ENCODE assay signal across 8 cellular contexts in genomic region chr1:167220537-167221125, GRCh38. TPM values are rescaled to one million over a fixed set of nuclear protein-coding genes. Genes with fewer than 3 reads are reported as not detected.
DNase-seq lines count a peak whose midpoint lies in the region; ATAC-seq, FAIRE-seq and TF ChIP-seq lines count a peak whose summit lies in the region.

Gene POU2F1 (plus strand): TSS chr1:167220886. CDS start chr1:167220898, 12 bp downstream.

- peak within 1 kb of the TSS; percentile 86 for H3K27ac ChIP-seq in RWPE2 (ENCODE audit: poor library complexity, severe bottlenecking)

- TF ChIP-seq CTCF in RWPE2 (IDR thresholded peaks at IDR 0.05; ENCODE audit: poor library complexity, severe bottlenecking) (peak; percentile 91), fibroblast of pulmonary artery (IDR thresholded peaks at IDR 0.05; ENCODE audit: low read length, missing control alignments) (peak; percentile 43)

- peak within 1 kb of the TSS; percentile 91 for H3K4me3 Mint-ChIP-seq in natural killer cell treated with Interleukin-12 subunit alpha and Interleukin-12 subunit beta and Interleukin-15 and Interleukin-18, amount 100 ng/mL, for 72 hours

- H3K36me3 Mint-ChIP-seq in natural killer cell treated with Interleukin-12 subunit alpha and Interleukin-12 subunit beta and Interleukin-15 and Interleukin-18, amount 100 ng/mL, for 72 hours, result no peaks in the 10 kb centered on the region

- H3K4me3 ChIP-seq in RWPE2 (ENCODE audit: severe bottlenecking), result peak within 1 kb of the TSS; percentile 60
- H3K4me3 ChIP-seq in fibroblast of pulmonary artery (replicated peaks; ENCODE audit: low read depth, low read length), result peak within 1 kb of the TSS; percentile 99

- H3K9me3 Mint-ChIP-seq in natural killer cell treated with Interleukin-12 subunit alpha and Interleukin-12 subunit beta and Interleukin-15 and Interleukin-18, amount 100 ng/mL, for 72 hours, result no peaks in the 10 kb centered on the region

- ATAC-seq in RWPE2 (ENCODE audit: low read depth), result peak; percentile 68
- ATAC-seq in natural killer cell treated with Interleukin-12 subunit alpha and Interleukin-12 subunit beta and Interleukin-15 and Interleukin-18, amount 100 ng/mL, for 72 hours, result peak; percentile 92
- peak; percentile 83 for ATAC-seq in stimulated activated naive CD8-positive, alpha-beta T cell treated with anti-CD3 and anti-CD28 coated beads, Interleukin-15, Interleukin-2, amounts not matched to agents 100 U/mL and 50 U/mL, for 24 hours

- H3K9me3 ChIP-seq in RWPE2 (ENCODE audit: severe bottlenecking), result no peaks in the 10 kb centered on the region

- peak within 1 kb of the TSS; percentile 89 to 97 for H3K27ac Mint-ChIP-seq in natural killer cell treated with Interleukin-12 subunit alpha and Interleukin-12 subunit beta and Interleukin-15 and Interleukin-18, amount 100 ng/mL, for 72 hours

- H3K36me3 ChIP-seq in RWPE2 (ENCODE audit: low read depth), result no peaks in the 10 kb centered on the region

- peaks cover 11% of the 10 kb centered on the region for H3K4me1 ChIP-seq in RWPE2 (ENCODE audit: insufficient read depth, poor library complexity, severe bottlenecking)

- H3K4me1 Mint-ChIP-seq in natural killer cell treated with Interleukin-12 subunit alpha and Interleukin-12 subunit beta and Interleukin-15 and Interleukin-18, amount 100 ng/mL, for 72 hours (ENCODE audit: low read depth in 2 of 2), result peaks cover 24 to 37% of the 10 kb centered on the region in 2 donors

- no peak for FAIRE-seq in H54 (lab: Jason Lieb, UNC)

- DNase-seq in ELR (ENCODE audit: low read depth) (peak; percentile 95), H54 (ENCODE audit: insufficient read length, low spot score) (peak; percentile 63), LoVo (ENCODE audit: low spot score) (peak; percentile 99), RWPE2 (ENCODE audit: low spot score) (peak; percentile 94), fibroblast of pulmonary artery (ENCODE audit: low read depth) (peak; percentile 98)
- DNase-seq in activated T-helper 9 cell treated with anti-CD3 and anti-CD28 coated beads, Interleukin-2, amount 50 U/mL, for 16 hours (ENCODE audit: low read depth), result peak; percentile 99
- peak; percentile 98 for DNase-seq in natural killer cell treated with Interleukin-12 subunit alpha and Interleukin-12 subunit beta and Interleukin-15 and Interleukin-18, amount 100 ng/mL, for 72 hours (ENCODE audit: low spot score)
- peak; percentile 99 for DNase-seq in stimulated activated naive CD8-positive, alpha-beta T cell treated with anti-CD3 and anti-CD28 coated beads, Interleukin-15, Interleukin-2, amounts not matched to agents 100 U/mL and 50 U/mL, for 24 hours

- no peaks in the 10 kb centered on the region for H3K27me3 ChIP-seq in RWPE2 (ENCODE audit: insufficient read depth, poor library complexity, severe bottlenecking)

- H3K27me3 Mint-ChIP-seq in natural killer cell treated with Interleukin-12 subunit alpha and Interleukin-12 subunit beta and Interleukin-15 and Interleukin-18, amount 100 ng/mL, for 72 hours, result no peaks in the 10 kb centered on the region

- peak; percentile 40; the same call in 1 of the 2 replicates for TF ChIP-seq POLR2A in H54 (IDR thresholded peaks at IDR 0.05; ENCODE audit: low read depth, low read length)

RNA-seq across cellular contexts. Expression of gene POU2F1, which starts in this region (rescaled TPM):
- 10 to 100 TPM; 22.9 to 40.2 TPM for total RNA-seq in natural killer cell treated with Interleukin-12 subunit alpha and Interleukin-12 subunit beta and Interleukin-15 and Interleukin-18, amount 100 ng/mL, for 72 hours

Comparison
In these comparisons a context has a peak if more than half of its experiments do, and no peak if none do; other contexts are left out.
1. Peak in every context shown above with its lines: DNase-seq, ATAC-seq, H3K4me3 ChIP-seq and H3K27ac ChIP-seq.